In the genomic region with DNA sequence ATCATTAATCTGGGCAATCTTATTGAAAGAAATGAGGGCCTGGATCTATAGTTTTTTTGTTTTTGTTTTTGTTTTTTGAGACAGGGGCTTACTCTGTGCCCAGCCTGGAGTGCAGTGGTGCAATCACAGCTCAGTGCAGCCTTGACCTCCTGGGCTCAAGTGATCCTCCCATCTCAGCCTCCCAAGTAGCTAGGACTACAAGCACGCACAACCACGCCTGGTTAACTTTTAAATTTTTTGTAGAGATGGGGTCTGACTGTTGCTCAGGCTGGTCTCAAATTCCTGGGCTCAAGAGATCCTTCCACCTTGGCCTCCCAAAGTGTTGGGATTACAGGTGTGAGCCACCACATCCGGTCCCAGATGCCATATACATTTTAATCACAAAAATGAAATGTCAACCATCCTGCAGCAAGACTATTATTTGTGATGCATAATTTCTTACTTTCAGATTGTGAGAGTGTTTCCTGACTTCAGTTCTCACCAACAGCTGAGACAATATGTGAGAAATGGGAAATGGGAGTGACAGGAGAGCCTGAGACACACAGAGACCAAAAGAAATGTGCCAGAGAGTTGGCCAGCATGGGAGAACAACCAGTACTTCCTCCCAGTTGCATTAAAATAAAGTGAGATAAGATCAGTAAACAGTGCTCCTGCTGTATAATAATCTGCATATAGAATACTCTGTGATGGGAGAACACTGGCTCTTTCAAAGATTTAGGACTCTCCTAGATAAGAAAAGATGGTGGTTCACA, we compare ENCODE assay signal across 2 cellular contexts.
A peak's percentile ranks its signal among the peaks of the same experiment; 100 is the strongest.
TF ChIP-seq lines count a peak whose summit lies in the region.

No MANE protein-coding gene starts in this region.

TF ChIP-seq in GM12878, 131 proteins besides CTCF, POLR2A, EP300 and RAD21 (continued from another document):
- peak; percentile 20; the same call in 1 of the 2 replicates for TF ChIP-seq SPI1 (IDR thresholded peaks at IDR 0.05; ENCODE audit: borderline replicate concordance, insufficient read depth, low read depth, low read length)
- no peak for TF ChIP-seq NFXL1 (IDR thresholded peaks at IDR 0.05; ENCODE audit: borderline replicate concordance)
- TF ChIP-seq, protein P1, sequence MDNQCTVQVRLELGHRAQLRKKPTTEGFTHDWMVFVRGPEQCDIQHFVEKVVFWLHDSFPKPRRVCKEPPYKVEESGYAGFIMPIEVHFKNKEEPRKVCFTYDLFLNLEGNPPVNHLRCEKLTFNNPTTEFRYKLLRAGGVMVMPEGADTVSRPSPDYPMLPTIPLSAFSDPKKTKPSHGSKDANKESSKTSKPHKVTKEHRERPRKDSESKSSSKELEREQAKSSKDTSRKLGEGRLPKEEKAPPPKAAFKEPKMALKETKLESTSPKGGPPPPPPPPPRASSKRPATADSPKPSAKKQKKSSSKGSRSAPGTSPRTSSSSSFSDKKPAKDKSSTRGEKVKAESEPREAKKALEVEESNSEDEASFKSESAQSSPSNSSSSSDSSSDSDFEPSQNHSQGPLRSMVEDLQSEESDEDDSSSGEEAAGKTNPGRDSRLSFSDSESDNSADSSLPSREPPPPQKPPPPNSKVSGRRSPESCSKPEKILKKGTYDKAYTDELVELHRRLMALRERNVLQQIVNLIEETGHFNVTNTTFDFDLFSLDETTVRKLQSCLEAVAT (IDR thresholded peaks at IDR 0.05) = peak; percentile 59; the same call in 1 of the 2 replicates
- TF ChIP-seq, protein P2, sequence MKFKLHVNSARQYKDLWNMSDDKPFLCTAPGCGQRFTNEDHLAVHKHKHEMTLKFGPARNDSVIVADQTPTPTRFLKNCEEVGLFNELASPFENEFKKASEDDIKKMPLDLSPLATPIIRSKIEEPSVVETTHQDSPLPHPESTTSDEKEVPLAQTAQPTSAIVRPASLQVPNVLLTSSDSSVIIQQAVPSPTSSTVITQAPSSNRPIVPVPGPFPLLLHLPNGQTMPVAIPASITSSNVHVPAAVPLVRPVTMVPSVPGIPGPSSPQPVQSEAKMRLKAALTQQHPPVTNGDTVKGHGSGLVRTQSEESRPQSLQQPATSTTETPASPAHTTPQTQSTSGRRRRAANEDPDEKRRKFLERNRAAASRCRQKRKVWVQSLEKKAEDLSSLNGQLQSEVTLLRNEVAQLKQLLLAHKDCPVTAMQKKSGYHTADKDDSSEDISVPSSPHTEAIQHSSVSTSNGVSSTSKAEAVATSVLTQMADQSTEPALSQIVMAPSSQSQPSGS (IDR thresholded peaks at IDR 0.05; ENCODE audit: low read length) = peak; percentile 39; the same call in 1 of the 2 replicates
- TF ChIP-seq PML (IDR thresholded peaks at IDR 0.05; ENCODE audit: low read length) = no peak

TF ChIP-seq in HEK293T, 16 proteins besides CTCF, POLR2A, EP300 and RAD21 (continued from another document):
- TF ChIP-seq, protein P3, sequence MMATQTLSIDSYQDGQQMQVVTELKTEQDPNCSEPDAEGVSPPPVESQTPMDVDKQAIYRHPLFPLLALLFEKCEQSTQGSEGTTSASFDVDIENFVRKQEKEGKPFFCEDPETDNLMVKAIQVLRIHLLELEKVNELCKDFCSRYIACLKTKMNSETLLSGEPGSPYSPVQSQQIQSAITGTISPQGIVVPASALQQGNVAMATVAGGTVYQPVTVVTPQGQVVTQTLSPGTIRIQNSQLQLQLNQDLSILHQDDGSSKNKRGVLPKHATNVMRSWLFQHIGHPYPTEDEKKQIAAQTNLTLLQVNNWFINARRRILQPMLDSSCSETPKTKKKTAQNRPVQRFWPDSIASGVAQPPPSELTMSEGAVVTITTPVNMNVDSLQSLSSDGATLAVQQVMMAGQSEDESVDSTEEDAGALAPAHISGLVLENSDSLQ (IDR thresholded peaks at IDR 0.05) = no peak
- no peak for TF ChIP-seq L3MBTL2 (conservative IDR thresholded peaks at IDR 0.05)
- no peak for TF ChIP-seq SP1 (IDR thresholded peaks at IDR 0.05)
- TF ChIP-seq ELF4 (IDR thresholded peaks at IDR 0.05) = no peak
- no peak for TF ChIP-seq BHLHE40 (IDR thresholded peaks at IDR 0.05; ENCODE audit: borderline replicate concordance)
- TF ChIP-seq TARDBP (IDR thresholded peaks at IDR 0.05) = no peak
